Comparison of ENCODE assay signal across 8 cellular contexts in the genomic region with DNA sequence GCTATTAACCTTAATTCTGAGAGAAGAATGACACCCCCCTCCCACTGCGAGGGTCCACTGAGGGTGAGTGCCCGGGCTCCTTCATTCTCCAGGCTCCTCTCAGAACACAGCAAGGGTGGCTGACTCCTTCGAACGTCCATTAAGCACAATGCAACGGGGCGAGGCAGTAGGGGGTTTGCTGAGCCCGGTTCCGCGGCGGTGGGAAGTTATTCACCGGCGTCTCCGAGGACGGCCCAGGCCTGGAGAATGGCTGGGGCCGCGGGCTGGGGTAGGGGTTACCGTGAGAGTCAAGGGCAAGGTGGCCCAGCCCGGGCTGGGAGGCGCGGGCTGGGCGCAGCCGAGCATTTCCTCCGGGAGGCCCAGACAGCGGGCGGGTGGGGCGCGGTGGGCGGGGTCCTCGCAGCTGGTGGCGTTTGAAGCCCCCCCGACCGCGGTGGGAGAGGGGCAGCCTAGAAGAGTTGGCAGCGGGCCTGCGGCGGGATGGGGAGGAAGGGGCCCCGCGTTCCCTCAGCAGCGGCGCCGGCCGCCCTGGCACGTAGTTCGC. TPM values are rescaled to one million over a fixed set of nuclear protein-coding genes. Genes with fewer than 3 reads are reported as not detected.
DNase-seq lines count a peak whose midpoint lies in the region; ATAC-seq and TF ChIP-seq lines count a peak whose summit lies in the region.

No MANE protein-coding gene starts in this region.

- H3K9me3 Mint-ChIP-seq in activated T-cell treated with anti-CD3 and anti-CD28 coated beads, Interleukin-2, amount 50 U/mL, for 72 hours = peaks cover 0 to 5% of the 10 kb centered on the region in 2 donors
- H3K9me3 Mint-ChIP-seq in nephron progenitor cell = peaks cover 9% of the 10 kb centered on the region

- no peaks in the 10 kb centered on the region for H3K36me3 ChIP-seq in MM.1S (replicated peaks; ENCODE audit: insufficient read depth, low read length)
- H3K36me3 ChIP-seq in transverse colon = no peaks in the 10 kb centered on the region

- in situ Hi-C loops in transverse colon (cut with MboI; ENCODE audit: low pct_ligation_motif_present in 1 of 4, low pct_unique_long_range_greater_than_20kb in 1 of 4, low sequenced_read_pairs in 3 of 4) = loop anchor here in 1 of 4 donors (10.0 kb wide), 1 partner anchor 111 kb away; no protein-coding TSS in a partner anchor

- H2AFZ ChIP-seq in MM.1S (ENCODE audit: low read length) = 0 out of 2 replicates have a peak overlapping the region, but pooled peaks have one; percentile 4

- H3K27ac ChIP-seq in MM.1S (ENCODE audit: low read length) (peak overlapping the region; percentile 94), transverse colon (peak overlapping the region; percentile 98 to 100 (median 100))

- peak; percentile 1 for ATAC-seq in GM21367 (IDR thresholded peaks at IDR 0.05; ENCODE audit: unreplicated experiment)
- no peak for ATAC-seq in activated T-cell treated with anti-CD3 and anti-CD28 coated beads, Interleukin-2, amount 50 U/mL, for 72 hours (replicated peaks in 1 of 2)

- H3K9me3 ChIP-seq in MM.1S (replicated peaks; ENCODE audit: insufficient read depth, low read length) = no peaks in the 10 kb centered on the region
- H3K9me3 ChIP-seq in transverse colon = no peaks in the 10 kb centered on the region

- H3K4me1 ChIP-seq in MM.1S (ENCODE audit: low read length) (peaks cover 18% of the 10 kb centered on the region), transverse colon (peaks cover 8 to 32% (median 27%) of the 10 kb centered on the region in 4 donors)

- H3K4me1 Mint-ChIP-seq in activated T-cell treated with anti-CD3 and anti-CD28 coated beads, Interleukin-2, amount 50 U/mL, for 72 hours (ENCODE audit: low read depth) = peaks cover 46% of the 10 kb centered on the region
- peaks cover 30% of the 10 kb centered on the region for H3K4me1 Mint-ChIP-seq in nephron progenitor cell

- no peaks in the 10 kb centered on the region for H3K27me3 ChIP-seq in MM.1S (replicated peaks; ENCODE audit: insufficient read depth, low read length)
- no peaks in the 10 kb centered on the region for H3K27me3 ChIP-seq in transverse colon

- WGBS in transverse colon (ENCODE audit: low coverage in 1 of 2), 2 donors = 2% methylated on average over 13 of the region's 44 CpGs; no CpG with 5 or more reads in 1 of the 2 donors

- H3K27me3 Mint-ChIP-seq in activated T-cell treated with anti-CD3 and anti-CD28 coated beads, Interleukin-2, amount 50 U/mL, for 72 hours (ENCODE audit: low read depth) = no peaks in the 10 kb centered on the region
- H3K27me3 Mint-ChIP-seq in nephron progenitor cell (ENCODE audit: low read depth, poor library complexity) = peaks cover 38% of the 10 kb centered on the region

- TF ChIP-seq POLR2A in transverse colon (IDR thresholded peaks at IDR 0.05) = no peak

- H3K79me2 ChIP-seq in MM.1S (ENCODE audit: low read length) = peaks cover 37% of the 10 kb centered on the region

- intact Hi-C loops in transverse colon (cut with DNase I; ENCODE audit: low total_unique reads) = loop anchor here (5.0 kb wide), 1 partner anchor 108 kb away; no protein-coding TSS in a partner anchor

- H3K4me3 Mint-ChIP-seq in activated T-cell treated with anti-CD3 and anti-CD28 coated beads, Interleukin-2, amount 50 U/mL, for 72 hours = peak overlapping the region; percentile 91
- peak overlapping the region; percentile 85 for H3K4me3 Mint-ChIP-seq in nephron progenitor cell

- peaks cover 11 to 18% of the 10 kb centered on the region in 2 donors for H3K36me3 Mint-ChIP-seq in activated T-cell treated with anti-CD3 and anti-CD28 coated beads, Interleukin-2, amount 50 U/mL, for 72 hours (ENCODE audit: insufficient read depth in 2 of 2)
- no peaks in the 10 kb centered on the region for H3K36me3 Mint-ChIP-seq in nephron progenitor cell (ENCODE audit: low read depth)

- TF ChIP-seq EP300 in transverse colon (IDR thresholded peaks at IDR 0.05; ENCODE audit: low read depth) = no peak

- peak in 10 of 14 donors; percentile 71 to 91 (median 79) for DNase-seq in C1 segment of cervical spinal cord (lab: John Stamatoyannopoulos, UW)
- DNase-seq in MM.1S = peak; percentile 40
- peak; percentile 46 to 50 for DNase-seq in activated T-cell treated with anti-CD3 and anti-CD28 coated beads, Interleukin-2, amount 50 U/mL, for 72 hours
- DNase-seq in fibroblast of pulmonary artery (ENCODE audit: low read depth) = no peak
- DNase-seq in nephron progenitor cell = peak; percentile 70
- DNase-seq in transverse colon = peak; percentile 77
- DNase-seq in A172 (ENCODE audit: low spot score) = no peak

- peak overlapping the region; percentile 86 for H3K27ac Mint-ChIP-seq in activated T-cell treated with anti-CD3 and anti-CD28 coated beads, Interleukin-2, amount 50 U/mL, for 72 hours
- no peak overlapping the region for H3K27ac Mint-ChIP-seq in nephron progenitor cell

- H3K4me2 ChIP-seq in MM.1S (ENCODE audit: low read depth, low read length) = peak overlapping the region; percentile 75

- peak overlapping the region; percentile 84 for H3K4me3 ChIP-seq in MM.1S (ENCODE audit: low read length)
- peak overlapping the region; percentile 64 for H3K4me3 ChIP-seq in fibroblast of pulmonary artery (replicated peaks; ENCODE audit: low read depth, low read length)
- peak overlapping the region; percentile 61 to 97 (median 88) for H3K4me3 ChIP-seq in transverse colon

- H3F3A ChIP-seq in MM.1S (ENCODE audit: insufficient read depth, low read length) = peaks cover 17% of the 10 kb centered on the region

- peak overlapping the region; percentile 94 for H3K9ac ChIP-seq in MM.1S (ENCODE audit: low read length)

- H3K9me2 ChIP-seq in MM.1S (replicated peaks; ENCODE audit: insufficient read depth, low read length) = no peaks in the 10 kb centered on the region

- TF ChIP-seq CTCF in MM.1S (IDR thresholded peaks at IDR 0.05; ENCODE audit: low read length) = no peak
- no peak for TF ChIP-seq CTCF in fibroblast of pulmonary artery (IDR thresholded peaks at IDR 0.05; ENCODE audit: low read length, missing control alignments)
- no peak for TF ChIP-seq CTCF in nephron progenitor cell (IDR thresholded peaks at IDR 0.05)
- TF ChIP-seq CTCF in transverse colon (IDR thresholded peaks at IDR 0.05) = no peak

- H4K20me1 ChIP-seq in MM.1S (ENCODE audit: insufficient read depth, low read length) = peaks cover 6% of the 10 kb centered on the region; the same call in 1 of the 2 replicates

RNA-seq across cellular contexts. Expression of a gene that starts 1.1 kb away (rescaled TPM):
- 100 to 1,000 TPM; 260 to 273 TPM for total RNA-seq in activated T-cell treated with anti-CD3 and anti-CD28 coated beads, Interleukin-2, amount 50 U/mL, for 72 hours
- total RNA-seq in transverse colon = 10 to 100 TPM; 39.0 to 81.2 (median 68.8) TPM
- 19.6 and 27.9 TPM in 2 replicates for total RNA-seq in A172 (2014; rRNA removed; shearing (Covaris generic))

Comparison
In these comparisons a context has a peak if more than half of its experiments do, and no peak if none do; other contexts are left out.
1. DNase-seq: peak in C1 segment of cervical spinal cord (10 of 14), MM.1S (single experiment), activated T-cell treated with anti-CD3 and anti-CD28 coated beads, Interleukin-2, amount 50 U/mL, for 72 hours (2 of 2), nephron progenitor cell (single experiment) and transverse colon (single experiment); none in fibroblast of pulmonary artery (single experiment) and A172 (single experiment).
2. Peak in every context shown above with its lines, with median percentiles within 50 percentile points of each other: H3K4me3 ChIP-seq.